Comparison of ENCODE assay signal across 1 cellular context in the genomic region with DNA sequence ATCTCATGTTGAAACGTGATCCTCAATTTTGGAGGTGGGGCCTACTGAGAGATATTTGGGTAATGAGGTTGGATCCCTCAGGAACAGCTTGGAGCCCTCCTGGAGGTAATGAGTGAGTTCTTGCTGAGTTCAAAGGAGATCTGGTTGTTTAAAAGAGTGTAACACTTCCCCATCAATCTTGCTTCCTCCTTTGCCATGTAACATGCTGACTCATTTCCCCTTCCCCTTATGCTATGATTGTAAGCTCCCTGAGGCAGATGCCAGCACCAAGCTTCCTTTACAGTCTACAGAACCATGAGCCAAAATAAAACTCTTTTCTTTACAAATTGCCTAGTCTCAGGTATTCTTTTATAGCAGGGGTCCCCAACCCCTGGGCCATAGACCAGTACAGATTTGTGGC.
TF ChIP-seq lines count a peak whose summit lies in the region.

No MANE protein-coding gene starts in this region.

TF ChIP-seq in HepG2, 621 proteins besides CTCF, POLR2A, EP300 and RAD21 (continued from another document):
- TF ChIP-seq FOSL2 (CRISPR knock-in tag; IDR thresholded peaks at IDR 0.05) (0 out of 2 replicates have a peak, but pooled peaks have one; percentile 12), DNMT3B (CRISPR knock-in tag; conservative IDR thresholded peaks at IDR 0.05) (no peak), PCBP1 (IDR thresholded peaks at IDR 0.05; ENCODE audit: borderline replicate concordance, low read depth, low read length) (no peak), CC2D1A (CRISPR knock-in tag; IDR thresholded peaks at IDR 0.05) (no peak)
- TF ChIP-seq, protein P1, sequence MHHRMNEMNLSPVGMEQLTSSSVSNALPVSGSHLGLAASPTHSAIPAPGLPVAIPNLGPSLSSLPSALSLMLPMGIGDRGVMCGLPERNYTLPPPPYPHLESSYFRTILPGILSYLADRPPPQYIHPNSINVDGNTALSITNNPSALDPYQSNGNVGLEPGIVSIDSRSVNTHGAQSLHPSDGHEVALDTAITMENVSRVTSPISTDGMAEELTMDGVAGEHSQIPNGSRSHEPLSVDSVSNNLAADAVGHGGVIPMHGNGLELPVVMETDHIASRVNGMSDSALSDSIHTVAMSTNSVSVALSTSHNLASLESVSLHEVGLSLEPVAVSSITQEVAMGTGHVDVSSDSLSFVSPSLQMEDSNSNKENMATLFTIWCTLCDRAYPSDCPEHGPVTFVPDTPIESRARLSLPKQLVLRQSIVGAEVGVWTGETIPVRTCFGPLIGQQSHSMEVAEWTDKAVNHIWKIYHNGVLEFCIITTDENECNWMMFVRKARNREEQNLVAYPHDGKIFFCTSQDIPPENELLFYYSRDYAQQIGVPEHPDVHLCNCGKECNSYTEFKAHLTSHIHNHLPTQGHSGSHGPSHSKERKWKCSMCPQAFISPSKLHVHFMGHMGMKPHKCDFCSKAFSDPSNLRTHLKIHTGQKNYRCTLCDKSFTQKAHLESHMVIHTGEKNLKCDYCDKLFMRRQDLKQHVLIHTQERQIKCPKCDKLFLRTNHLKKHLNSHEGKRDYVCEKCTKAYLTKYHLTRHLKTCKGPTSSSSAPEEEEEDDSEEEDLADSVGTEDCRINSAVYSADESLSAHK (CRISPR knock-in tag; IDR thresholded peaks at IDR 0.05; ENCODE audit: borderline replicate concordance), result no peak
